Comparison of ENCODE assay signal across 23 cellular contexts in the genomic region with DNA sequence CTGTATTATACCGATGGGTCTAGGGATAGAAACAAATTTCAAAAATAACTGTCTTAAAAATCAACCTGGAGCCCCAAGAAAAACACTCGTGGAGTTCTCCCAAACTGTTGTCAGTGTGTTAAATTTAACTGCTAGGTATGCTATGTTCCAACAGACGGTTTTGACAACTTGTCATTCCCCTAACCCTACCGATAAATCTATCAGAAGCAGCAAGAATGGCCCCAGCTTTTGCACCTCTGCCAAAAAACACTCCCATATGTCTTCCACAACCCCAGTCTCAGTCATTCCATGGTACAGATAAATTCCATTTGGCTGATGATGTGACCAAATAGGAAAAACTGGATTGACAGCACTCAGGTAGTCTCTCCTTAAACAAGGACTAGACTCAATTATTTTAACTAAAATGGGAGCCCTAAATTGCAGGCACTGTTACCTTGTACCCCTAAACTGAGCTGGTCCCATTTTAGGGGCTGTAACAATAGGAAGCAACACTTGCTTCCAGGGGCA.
"Had no signal": no experiment of that assay in that cellular context is flagged by ENCODE, and none has a peak within 500 bp of the region (broad histone marks: within the 10 kb centered on the region; RNA-seq: fewer than 3 reads in every experiment).

No MANE protein-coding gene starts in this region.

- H3K4me3 ChIP-seq: MG63 had no signal

- ATAC-seq: activated T-helper 17 cell treated with anti-CD3 and anti-CD28 coated beads, Interleukin-2, amount 50 U/mL, for 72 hours; T-cell had no signal

- DNase-seq: activated CD4-positive, alpha-beta memory T cell treated with anti-CD3 and anti-CD28 coated beads for 36 hours; activated CD4-positive, alpha-beta T cell treated with anti-CD3 and anti-CD28 coated beads, Interleukin-2, amount 10 ng/mL, durations not matched to agents 7 days and 5 days; activated CD4-positive, CD25-positive, alpha-beta regulatory T cell; activated CD8-positive, alpha-beta memory T cell treated with anti-CD3 and anti-CD28 coated beads for 24 hours; activated gamma-delta T cell; activated naive CD4-positive, alpha-beta T cell treated with anti-CD3 and anti-CD28 coated beads for 36 hours; activated T-cell treated with anti-CD3 and anti-CD28 coated beads, Interleukin-2, amount 50 U/mL, for 48 hours; amygdala; MG63; MV-4-11; NCI-H1092 treated with DMSO at 0.1 percent for 48 hours; NCI-H1417 treated with DMSO at 0.1 percent for 48 hours; NCI-H1694; NCI-H2029; NCI-H2107; NCI-H2171 treated with DMSO at 0.1 percent for 48 hours; NCI-H226; NCI-H510A treated with DMSO at 0.1 percent for 48 hours; SIG-M5; T-cell; T-helper 2 cell; T1000 had no signal

- H3K27me3 ChIP-seq: MG63 had no signal

- H3K9me3 ChIP-seq: MG63 had no signal
